In the genomic region with DNA sequence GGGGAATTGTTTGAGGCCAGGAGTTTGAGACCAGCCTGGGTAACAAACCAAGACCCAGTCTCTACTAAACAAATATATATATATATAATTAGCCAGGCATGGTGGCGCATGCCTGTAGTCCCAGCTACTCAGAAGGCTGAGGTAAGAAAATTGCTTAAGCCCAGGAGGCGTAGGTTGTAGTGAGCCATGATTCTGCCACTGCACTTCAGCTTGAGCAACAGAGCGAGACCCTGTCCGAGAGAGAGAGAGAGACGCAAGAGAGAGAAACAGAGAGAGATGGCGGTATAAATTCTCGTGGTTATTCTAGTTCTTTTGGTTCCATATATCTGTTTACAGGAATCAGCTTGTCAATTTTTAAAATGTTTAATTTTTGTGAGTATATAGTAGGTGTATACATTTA, we compare ENCODE assay signal across 24 cellular contexts.
DNase-seq lines count a peak whose midpoint lies in the region; ATAC-seq, FAIRE-seq and TF ChIP-seq lines count a peak whose summit lies in the region.
"Had no signal": no experiment of that assay in that cellular context is flagged by ENCODE, and none has a peak within 500 bp of the region (broad histone marks: within the 10 kb centered on the region; RNA-seq: fewer than 3 reads in every experiment).

No MANE protein-coding gene starts in this region.

- SMC1A ChIA-PET in GM12878 (lab: Charles Lee; ENCODE audit: uncharacterized antibody, unreplicated experiment), result interaction anchor here (1.2 kb wide), 1 partner anchor 14 kb away, joined by 3 read pairs; no protein-coding TSS in a partner anchor

- no peak for FAIRE-seq in GM12891 (lab: Jason Lieb, UNC)
- no peak for FAIRE-seq in GM12878 (lab: Jason Lieb, UNC)
- FAIRE-seq: A204.1, G401.6, GM12892, GM18507 had no signal

- H3K27ac ChIP-seq in GM12878 (ENCODE audit: control insufficient read depth, insufficient read depth) (no peak overlapping the region), brain microvascular endothelial cell (no peak overlapping the region)
- H3K27ac ChIP-seq: BLaER1 had no signal

- H3K36me3 ChIP-seq in GM12878 (ENCODE audit: control insufficient read depth in 2 of 2, insufficient read depth in 2 of 2, low read length in 1 of 2) (no peaks in the 10 kb centered on the region), brain microvascular endothelial cell (replicated peaks) (no peaks in the 10 kb centered on the region)
- H3K36me3 ChIP-seq: BE2C, BLaER1 had no signal

- H3K4me1 ChIP-seq in GM12878 (ENCODE audit: control insufficient read depth, insufficient read depth, low read length), result peaks cover 3% of the 10 kb centered on the region; the same call in 1 of the 2 replicates
- H3K4me1 ChIP-seq: BE2C, BLaER1 had no signal

- H3K4me3 ChIP-seq in GM12878 (no peak overlapping the region), brain microvascular endothelial cell (ENCODE audit: low read depth, low read length) (no peak overlapping the region)
- H3K4me3 ChIP-seq: BLaER1 had no signal

- no peaks in the 10 kb centered on the region for H3K9me3 ChIP-seq in GM12878 (replicated peaks; ENCODE audit: control insufficient read depth, insufficient read depth, low read length)
- H3K9me3 ChIP-seq: BE2C, BLaER1 had no signal

- no TSS peak for BruUV-seq in GM12878 (replicated peaks; lab: Mats Ljungman, UMichigan)

- no peak for TF ChIP-seq POLR2A in GM12891 (IDR thresholded peaks at IDR 0.05; ENCODE audit: low read depth, low read length)
- no peak for TF ChIP-seq POLR2A in GM12878 (IDR thresholded peaks at IDR 0.05; ENCODE audit: low read depth, low read length)

- 0 out of 3 replicates have a peak, but pooled peaks have one; percentile 17 for ATAC-seq in GM12878

- TF ChIP-seq CTCF in GM12878 (IDR thresholded peaks at IDR 0.05 in 2 of 3, conservative IDR thresholded peaks at IDR 0.05 in 1 of 3; ENCODE audit: control insufficient read depth in 2 of 3, extremely low read depth in 1 of 3, insufficient read depth in 1 of 3, low read depth in 3 of 3, low read length in 3 of 3) (no peak), brain microvascular endothelial cell (IDR thresholded peaks at IDR 0.05; ENCODE audit: low read depth, low read length, missing control alignments) (no peak)

- no peaks in the 10 kb centered on the region for H4K20me1 ChIP-seq in GM12878 (ENCODE audit: control insufficient read depth, insufficient read depth)
- H4K20me1 ChIP-seq: BLaER1 had no signal

- DNase-seq in GM12891 (ENCODE audit: insufficient read length, low spot score), result no peak
- DNase-seq in GM12878 (ENCODE audit: low read depth, low spot score), result no peak
- no peak for DNase-seq in EL
- DNase-seq in activated CD4-positive, CD25-positive, alpha-beta regulatory T cell treated with anti-CD3 and anti-CD28 coated beads, Interleukin-2, amount 50 U/mL, for 72 hours, result no peak
- DNase-seq in brain microvascular endothelial cell, result no peak
- DNase-seq: 8988T; ACHN; BE2C; C1 segment of cervical spinal cord; CD4-positive, alpha-beta memory T cell; CD4-positive, CD25-positive, alpha-beta regulatory T cell; CD8-positive, alpha-beta memory T cell; COR-L47; DMS 273 treated with DMSO at 0.1 percent for 48 hours; DMS153; DMS53; DMS79; DND-41; GF-D8 had no signal

- H2AFZ ChIP-seq in GM12878 (ENCODE audit: control insufficient read depth, low read depth, low read length), result no peak overlapping the region

- WGBS in GM12878 (ENCODE audit: insufficient coverage, insufficient replicate concordance, low lambda C conversion rate, missing lambda C conversion rate), result 85% methylated on average over 7 of the region's 7 CpGs

- H3K4me2 ChIP-seq in GM12878 (ENCODE audit: control insufficient read depth, insufficient read depth), result no peak overlapping the region
- H3K4me2 ChIP-seq: BLaER1 had no signal

- H3K79me2 ChIP-seq in GM12878 (ENCODE audit: control insufficient read depth, insufficient read depth, low read length), result no peaks in the 10 kb centered on the region

- no peak overlapping the region for H3K9ac ChIP-seq in GM12878 (ENCODE audit: control insufficient read depth, insufficient read depth, low read length)
- H3K9ac ChIP-seq: BLaER1 had no signal

- intact Hi-C loops in GM12878 (cut with micrococcal nuclease; ENCODE audit: unreplicated experiment), result no loop called here

- CTCF ChIA-PET in GM12878 (lab: Yijun Ruan, JAX), result interaction anchor here (1.3 to 1.6 kb wide), 2 partner anchors 8 to 36 kb away, joined by 3 to 4 read pairs; no protein-coding TSS in a partner anchor

- in situ Hi-C loops in GM12878 (cut with MboI), result no loop called here
- in situ Hi-C loops in brain microvascular endothelial cell (cut with HindIII; ENCODE audit: low pct_ligation_motif_present, low sequenced_read_pairs), result no loop called here

- no peaks in the 10 kb centered on the region for H3K27me3 ChIP-seq in GM12878 (replicated peaks in 1 of 2; ENCODE audit: control insufficient read depth in 2 of 2, insufficient read depth in 2 of 2, low read length in 1 of 2)
- H3K27me3 ChIP-seq in brain microvascular endothelial cell (replicated peaks), result no peaks in the 10 kb centered on the region
- H3K27me3 ChIP-seq: BLaER1 had no signal

- RAD21 ChIA-PET in GM12878 (lab: Charles Lee; ENCODE audit: unreplicated experiment), result no interaction called here

- TF ChIP-seq RAD21 in GM12878 (IDR thresholded peaks at IDR 0.05; ENCODE audit: insufficient read depth, low read depth, low read length), result no peak

- POLR2A ChIA-PET in GM12878 (lab: Charles Lee), result no interaction called here

- TF ChIP-seq EP300 in GM12878 (IDR thresholded peaks at IDR 0.05; ENCODE audit: borderline replicate concordance in 1 of 2, control insufficient read depth in 1 of 2, low read depth in 2 of 2, low read length in 2 of 2), result no peak

TF ChIP-seq in GM12891, 5 proteins besides CTCF, POLR2A, EP300 and RAD21:
- no peak for TF ChIP-seq POU2F2 (IDR thresholded peaks at IDR 0.05; ENCODE audit: low read depth, low read length)
- TF ChIP-seq PAX5 (IDR thresholded peaks at IDR 0.05; ENCODE audit: insufficient read depth, low read length, severe bottlenecking), result peak; percentile 69

TF ChIP-seq in GM12878, 131 proteins besides CTCF, POLR2A, EP300 and RAD21:
- TF ChIP-seq BHLHE40 (IDR thresholded peaks at IDR 0.05; ENCODE audit: borderline replicate concordance in 1 of 2, low read depth in 2 of 2, low read length in 1 of 2) (no peak), TBL1XR1 (IDR thresholded peaks at IDR 0.05; ENCODE audit: low read depth, low read length) (no peak), FOXM1 (IDR thresholded peaks at IDR 0.05; ENCODE audit: low read depth, low read length) (no peak), SREBF1 (IDR thresholded peaks at IDR 0.05; ENCODE audit: low read length) (no peak), TCF3 (IDR thresholded peaks at IDR 0.05; ENCODE audit: borderline replicate concordance, insufficient read depth, low read depth, low read length) (no peak), PAX8 (IDR thresholded peaks at IDR 0.05) (no peak), IKZF2 (IDR thresholded peaks at IDR 0.05) (no peak), CBX5 (IDR thresholded peaks at IDR 0.05; ENCODE audit: low read depth) (no peak)
- TF ChIP-seq, protein P1, sequence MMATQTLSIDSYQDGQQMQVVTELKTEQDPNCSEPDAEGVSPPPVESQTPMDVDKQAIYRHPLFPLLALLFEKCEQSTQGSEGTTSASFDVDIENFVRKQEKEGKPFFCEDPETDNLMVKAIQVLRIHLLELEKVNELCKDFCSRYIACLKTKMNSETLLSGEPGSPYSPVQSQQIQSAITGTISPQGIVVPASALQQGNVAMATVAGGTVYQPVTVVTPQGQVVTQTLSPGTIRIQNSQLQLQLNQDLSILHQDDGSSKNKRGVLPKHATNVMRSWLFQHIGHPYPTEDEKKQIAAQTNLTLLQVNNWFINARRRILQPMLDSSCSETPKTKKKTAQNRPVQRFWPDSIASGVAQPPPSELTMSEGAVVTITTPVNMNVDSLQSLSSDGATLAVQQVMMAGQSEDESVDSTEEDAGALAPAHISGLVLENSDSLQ (IDR thresholded peaks at IDR 0.05), result no peak
